ENCODE assay signal across 8 cellular contexts in genomic region chr20:10558635-10559187, GRCh38.
A peak's percentile ranks its signal among the peaks of the same experiment; 100 is the strongest.
DNase-seq lines count a peak whose midpoint lies in the region; ATAC-seq and TF ChIP-seq lines count a peak whose summit lies in the region.

No MANE protein-coding gene starts in this region.

- H3K4me3 ChIP-seq in parathyroid adenoma (ENCODE audit: low read depth, low read length), result peak overlapping the region; percentile 52

- ATAC-seq in HG03439 (IDR thresholded peaks at IDR 0.05; ENCODE audit: unreplicated experiment), result peak; percentile 77
- no peak for ATAC-seq in HG03025 (IDR thresholded peaks at IDR 0.05; ENCODE audit: low FRiP score, unreplicated experiment)

- H3K9ac ChIP-seq in parathyroid adenoma, result no peak overlapping the region

- H3K4me1 ChIP-seq in parathyroid adenoma, result peaks cover 18% of the 10 kb centered on the region

- no peak for TF ChIP-seq CTCF in parathyroid adenoma (IDR thresholded peaks at IDR 0.05)

- peak overlapping the region; percentile 57 for H2AFZ ChIP-seq in parathyroid adenoma

- no peaks in the 10 kb centered on the region for H3K9me3 ChIP-seq in parathyroid adenoma (ENCODE audit: control insufficient read depth, low read length)

- DNase-seq in stimulated activated CD4-positive, alpha-beta T cell treated with anti-CD3 and anti-CD28 coated beads, Interleukin-15, amount 100 ng/mL, for 24 hours, result peak; percentile 46
- no peak for DNase-seq in stimulated activated CD4-positive, alpha-beta T cell treated with anti-CD3 and anti-CD28 coated beads, Interleukin-4, amount 100 ng/mL, for 1 hour
- peak; percentile 67 for DNase-seq in amniotic stem cell (lab: John Stamatoyannopoulos, UW)
- no peak for DNase-seq in NCI-H524 treated with DMSO at 0.1 percent for 48 hours (lab: John Stamatoyannopoulos, UW)
- no peak for DNase-seq in NCI-H146 (lab: John Stamatoyannopoulos, UW)

- H3K4me2 ChIP-seq in parathyroid adenoma (ENCODE audit: low read length), result peak overlapping the region; percentile 77

- H3K36me3 ChIP-seq in parathyroid adenoma (ENCODE audit: control insufficient read depth, insufficient read depth, low read length), result no peaks in the 10 kb centered on the region

- H3K79me2 ChIP-seq in parathyroid adenoma, result peaks cover 6% of the 10 kb centered on the region

- no peaks in the 10 kb centered on the region for H3K27me3 ChIP-seq in parathyroid adenoma (ENCODE audit: control insufficient read depth, insufficient read depth, low read length)

- peak overlapping the region; percentile 90 for H3K27ac ChIP-seq in parathyroid adenoma

Comparison
In these comparisons a context has a peak if more than half of its experiments do, and no peak if none do; other contexts are left out.
1. DNase-seq: peak in stimulated activated CD4-positive, alpha-beta T cell treated with anti-CD3 and anti-CD28 coated beads, Interleukin-15, amount 100 ng/mL, for 24 hours (single experiment) and amniotic stem cell (single experiment); none in stimulated activated CD4-positive, alpha-beta T cell treated with anti-CD3 and anti-CD28 coated beads, Interleukin-4, amount 100 ng/mL, for 1 hour (single experiment), NCI-H524 treated with DMSO at 0.1 percent for 48 hours (single experiment) and NCI-H146 (single experiment).